In the genomic region with DNA sequence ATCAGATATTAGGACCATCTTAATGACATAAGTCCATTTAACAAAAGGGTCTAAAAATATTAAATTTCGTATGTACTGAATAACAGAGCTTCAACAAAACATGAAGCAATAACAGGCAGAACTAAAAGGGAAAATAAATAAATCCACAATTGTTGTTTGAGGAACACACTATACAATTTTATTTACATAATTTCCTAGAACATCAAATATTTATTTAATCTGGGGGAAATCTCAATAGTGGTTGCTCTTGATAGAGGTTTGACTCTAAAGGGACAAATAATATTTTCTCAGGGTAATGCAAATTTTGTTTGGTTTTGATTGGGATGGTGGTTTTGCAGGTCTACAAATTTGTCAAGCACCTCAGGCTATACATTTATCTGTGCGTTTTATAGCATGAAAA, we compare ENCODE assay signal across 32 cellular contexts.
DNase-seq lines count a peak whose midpoint lies in the region; ATAC-seq and TF ChIP-seq lines count a peak whose summit lies in the region.
"Had no signal": no experiment of that assay in that cellular context is flagged by ENCODE, and none has a peak within 500 bp of the region (broad histone marks: within the 10 kb centered on the region; RNA-seq: fewer than 3 reads in every experiment).

No MANE protein-coding gene starts in this region.

- H3K4me3 ChIP-seq in ACC112 (ENCODE audit: low read depth, low read length) (0 out of 2 replicates have a peak overlapping the region, but pooled peaks have one; percentile 3), LNCaP clone FGC (ENCODE audit: low read depth, low read length) (no peak overlapping the region; the same call in 1 of the 2 replicates)
- H3K4me3 ChIP-seq: A549; BLaER1; BLaER1 treated with 17β-estradiol and CSF1 and Interleukin-3, amounts not matched to agents 10 nM and 100 nM had no signal

- H3K79me2 ChIP-seq in ACC112 (ENCODE audit: control insufficient read depth, insufficient read depth, low read length, unreplicated experiment): no peaks in the 10 kb centered on the region

- no peak overlapping the region for H2AFZ ChIP-seq in ACC112 (ENCODE audit: low read length, unreplicated experiment)

- H3K36me3 ChIP-seq in ACC112 (ENCODE audit: insufficient read depth, low read length): no peaks in the 10 kb centered on the region
- H3K36me3 ChIP-seq: BE2C; BLaER1; BLaER1 treated with 17β-estradiol and CSF1 and Interleukin-3, amounts not matched to agents 10 nM and 100 nM had no signal

- DNase-seq in LNCaP clone FGC (ENCODE audit: low read depth): peak; percentile 85
- no peak for DNase-seq in activated CD4-positive, alpha-beta T cell treated with anti-CD3 and anti-CD28 coated beads, Interleukin-2, amount 50 U/mL, for 48 hours
- no peak for DNase-seq in activated CD4-positive, alpha-beta T cell treated with anti-CD3 and anti-CD28 coated beads, Interleukin-2, amount 50 U/mL, for 1 hour
- DNase-seq: 8988T; ACHN; AML-193; BE2C; C1 segment of cervical spinal cord; Caco-2; Calu3; CD4-positive, alpha-beta memory T cell; CD4-positive, alpha-beta T cell; CD4-positive, CD25-positive, alpha-beta regulatory T cell; CD8-positive, alpha-beta memory T cell; CD8-positive, alpha-beta T cell; COR-L47; DMS 273 treated with DMSO at 0.1 percent for 48 hours; DMS153; DMS53; DMS79; DMS79 treated with DMSO at 0.1 percent for 48 hours; DND-41; EL had no signal

- ATAC-seq in GM21619 (IDR thresholded peaks at IDR 0.05; ENCODE audit: unreplicated experiment) (no peak), HG02970 (IDR thresholded peaks at IDR 0.05; ENCODE audit: low FRiP score, unreplicated experiment) (no peak)
- ATAC-seq: A549; CD8-positive, alpha-beta T cell had no signal

- peak overlapping the region; percentile 72 for H3K27ac ChIP-seq in 22Rv1
- no peak overlapping the region for H3K27ac ChIP-seq in ACC112 (ENCODE audit: low read depth, low read length)
- peak overlapping the region; percentile 68 for H3K27ac ChIP-seq in VCaP
- H3K27ac ChIP-seq: A549; BLaER1; BLaER1 treated with 17β-estradiol and CSF1 and Interleukin-3, amounts not matched to agents 10 nM and 100 nM; C4-2B had no signal

- TF ChIP-seq CTCF in 22Rv1 (IDR thresholded peaks at IDR 0.05): no peak
- no peak for TF ChIP-seq CTCF in LNCaP clone FGC (IDR thresholded peaks at IDR 0.05; ENCODE audit: control insufficient read depth, extremely low read depth, insufficient read depth)
- TF ChIP-seq CTCF in VCaP (conservative IDR thresholded peaks at IDR 0.05): no peak

- no peaks in the 10 kb centered on the region for H3K4me1 ChIP-seq in ACC112 (ENCODE audit: control insufficient read depth, insufficient read depth, low read length, unreplicated experiment)
- H3K4me1 ChIP-seq: A549; BE2C; BLaER1; BLaER1 treated with 17β-estradiol and CSF1 and Interleukin-3, amounts not matched to agents 10 nM and 100 nM; Caco-2 had no signal

- H3K27me3 ChIP-seq in ACC112 (ENCODE audit: insufficient read depth, low read length): no peaks in the 10 kb centered on the region
- H3K27me3 ChIP-seq: BE2C; BLaER1; BLaER1 treated with 17β-estradiol and CSF1 and Interleukin-3, amounts not matched to agents 10 nM and 100 nM had no signal
